Comparison of ENCODE assay signal across 12 cellular contexts in genomic region chr21:42630626-42631025, GRCh38. TPM values are rescaled to one million over a fixed set of nuclear protein-coding genes. Genes with fewer than 3 reads are reported as not detected.
DNase-seq lines count a peak whose midpoint lies in the region; ATAC-seq and TF ChIP-seq lines count a peak whose summit lies in the region.
"Had no signal": no experiment of that assay in that cellular context is flagged by ENCODE, and none has a peak within 500 bp of the region (broad histone marks: within the 10 kb centered on the region; RNA-seq: fewer than 3 reads in every experiment).

No MANE protein-coding gene starts in this region.

- intact Hi-C loops in Calu3 (cut with micrococcal nuclease; ENCODE audit: unreplicated experiment), result no loop called here
- intact Hi-C loops in body of pancreas (cut with DNase I), result no loop called here
- intact Hi-C loops in right lobe of liver (cut with DNase I), result no loop called here
- intact Hi-C loops in stomach (cut with DNase I; ENCODE audit: low total_unique reads), result no loop called here

- H3K9me3 ChIP-seq in body of pancreas (no peaks in the 10 kb centered on the region), right lobe of liver (no peaks in the 10 kb centered on the region), stomach (no peaks in the 10 kb centered on the region)
- H3K9me3 ChIP-seq: HAP-1 had no signal

- peak; percentile 28 for DNase-seq in Calu3
- peak; percentile 35 to 62 (median 58) for DNase-seq in body of pancreas
- peak; percentile 82 to 91 (median 85) for DNase-seq in right lobe of liver
- DNase-seq in progenitor cell of endocrine pancreas (ENCODE audit: low spot score, unreplicated experiment), result no peak
- no peak for DNase-seq in foreskin melanocyte
- DNase-seq in amygdala (lab: John Stamatoyannopoulos, UW), result no peak
- no peak for DNase-seq in stomach
- DNase-seq in GM19238 (ENCODE audit: insufficient read length, low spot score), result no peak
- DNase-seq: COR-L47, NCI-H187 treated with DMSO at 0.1 percent for 48 hours had no signal

- H3K4me3 Mint-ChIP-seq in Calu3 (ENCODE audit: low read depth, unreplicated experiment), result no peak overlapping the region
- H3K4me3 Mint-ChIP-seq in progenitor cell of endocrine pancreas (ENCODE audit: low read depth), result no peak overlapping the region
- H3K4me3 Mint-ChIP-seq: CD14-positive monocyte had no signal

- H3K27me3 Mint-ChIP-seq in Calu3 (ENCODE audit: unreplicated experiment) (no peaks in the 10 kb centered on the region), progenitor cell of endocrine pancreas (peaks cover 4% of the 10 kb centered on the region)

- no peaks in the 10 kb centered on the region for H3K4me1 ChIP-seq in body of pancreas
- H3K4me1 ChIP-seq in right lobe of liver, result peaks cover 0 to 10% (median 0%) of the 10 kb centered on the region in 4 donors
- H3K4me1 ChIP-seq in stomach, result no peaks in the 10 kb centered on the region
- H3K4me1 ChIP-seq: HAP-1 had no signal

- peak; percentile 85 for ATAC-seq in body of pancreas
- ATAC-seq in right lobe of liver, result peak; percentile 95 to 98 (median 96)

- no peak overlapping the region for H3K27ac ChIP-seq in body of pancreas
- H3K27ac ChIP-seq in right lobe of liver, result no peak overlapping the region
- H3K27ac ChIP-seq in stomach, result no peak overlapping the region

- H3K36me3 Mint-ChIP-seq in Calu3 (ENCODE audit: insufficient read depth, unreplicated experiment), result no peaks in the 10 kb centered on the region
- no peaks in the 10 kb centered on the region for H3K36me3 Mint-ChIP-seq in progenitor cell of endocrine pancreas (ENCODE audit: insufficient read depth)
- H3K36me3 Mint-ChIP-seq: CD14-positive monocyte had no signal

- H3K27me3 ChIP-seq in body of pancreas (no peaks in the 10 kb centered on the region), right lobe of liver (no peaks in the 10 kb centered on the region), stomach (peaks cover 0 to 21% (median 0%) of the 10 kb centered on the region in 3 donors)

- H3K27ac Mint-ChIP-seq in Calu3 (ENCODE audit: unreplicated experiment) (no peak overlapping the region), progenitor cell of endocrine pancreas (peak overlapping the region; percentile 63)
- H3K27ac Mint-ChIP-seq: CD14-positive monocyte had no signal

- H3K36me3 ChIP-seq in body of pancreas (replicated peaks in 1 of 2; ENCODE audit: insufficient read depth in 1 of 2, low read depth in 2 of 2), result no peaks in the 10 kb centered on the region
- H3K36me3 ChIP-seq in right lobe of liver, result no peaks in the 10 kb centered on the region
- no peaks in the 10 kb centered on the region for H3K36me3 ChIP-seq in stomach
- H3K36me3 ChIP-seq: HAP-1 had no signal

- H3K9me3 Mint-ChIP-seq in Calu3 (ENCODE audit: low read depth, unreplicated experiment) (no peaks in the 10 kb centered on the region), progenitor cell of endocrine pancreas (ENCODE audit: low read depth) (no peaks in the 10 kb centered on the region)
- H3K9me3 Mint-ChIP-seq: CD14-positive monocyte had no signal

- TF ChIP-seq EP300 in stomach (IDR thresholded peaks at IDR 0.05), result no peak

- TF ChIP-seq CTCF in Calu3 (IDR thresholded peaks at IDR 0.05; ENCODE audit: unreplicated experiment) (no peak), body of pancreas (IDR thresholded peaks at IDR 0.05) (no peak), right lobe of liver (IDR thresholded peaks at IDR 0.05) (no peak), progenitor cell of endocrine pancreas (IDR thresholded peaks at IDR 0.05; ENCODE audit: unreplicated experiment) (no peak), stomach (IDR thresholded peaks at IDR 0.05) (no peak)

- 21 to 25% methylated on average over 9 of the region's 9 CpGs for whole genome bisulfite sequencing in body of pancreas, 2 donors
- 50% methylated on average over 6 of the region's 9 CpGs for WGBS in right lobe of liver (ENCODE audit: insufficient coverage, low coverage, low lambda C conversion rate, missing lambda C conversion rate)
- 57 to 67% (median 63%) methylated on average over 9 of the region's 9 CpGs for WGBS in stomach, 5 donors

- CTCF ChIA-PET in Calu3 (lab: Charles Lee), result interaction anchor here (1.1 kb wide), 1 partner anchor 10 kb away, joined by 5 read pairs; no protein-coding TSS in a partner anchor

- TF ChIP-seq POLR2A in body of pancreas (IDR thresholded peaks at IDR 0.05) (no peak), right lobe of liver (IDR thresholded peaks at IDR 0.05) (no peak), stomach (IDR thresholded peaks at IDR 0.05) (no peak)

- no peak overlapping the region for H3K4me3 ChIP-seq in body of pancreas
- no peak overlapping the region for H3K4me3 ChIP-seq in right lobe of liver
- no peak overlapping the region for H3K4me3 ChIP-seq in stomach
- H3K4me3 ChIP-seq: HAP-1 had no signal

- no peaks in the 10 kb centered on the region for H3K4me1 Mint-ChIP-seq in Calu3 (ENCODE audit: low read depth, unreplicated experiment)
- peaks cover 11% of the 10 kb centered on the region for H3K4me1 Mint-ChIP-seq in progenitor cell of endocrine pancreas (ENCODE audit: low read depth)
- H3K4me1 Mint-ChIP-seq: CD14-positive monocyte had no signal

- BruUV-seq in Calu3 (replicated peaks; lab: Mats Ljungman, UMichigan), result no TSS peak

RNA-seq across cellular contexts. Expression of gene PDE9A, which starts 22.8 kb away (rescaled TPM):
- total RNA-seq in Calu3 (2022) (10.9 and 14.3 TPM in 2 replicates), body of pancreas (1 to 10 TPM; 5.2 to 7.9 TPM), right lobe of liver (1 to 10 TPM; 1.1 to 5.9 (median 3.3) TPM), progenitor cell of endocrine pancreas (50.8 and 57.0 TPM in 2 replicates), stomach (10 to 100 TPM in 4 of 5 donors, 1 to 10 TPM in 1; 6.4 to 77.1 (median 16.8) TPM)
- 10 to 100 TPM in 1 of 3 donors, 1 to 10 TPM in 2; 8.1 to 11.9 (median 9.0) TPM for polyA plus RNA-seq in stomach

Comparison
In these comparisons a context has a peak if more than half of its experiments do, and no peak if none do; other contexts are left out.
1. DNase-seq: peak in Calu3 (single experiment), body of pancreas (4 of 4) and right lobe of liver (3 of 3); none in progenitor cell of endocrine pancreas (single experiment), foreskin melanocyte (single experiment), amygdala (0 of 56), stomach (single experiment) and GM19238 (single experiment).